Comparison of ENCODE assay signal across 8 cellular contexts in genomic region chrX:63754141-63754859, GRCh38. TPM values are rescaled to one million over a fixed set of nuclear protein-coding genes. Genes with fewer than 3 reads are reported as not detected.
DNase-seq lines count a peak whose midpoint lies in the region; ATAC-seq and TF ChIP-seq lines count a peak whose summit lies in the region.

No MANE protein-coding gene starts in this region.

- peak overlapping the region; percentile 96 for H3K27ac Mint-ChIP-seq in activated naive CD4-positive, alpha-beta T cell treated with anti-CD3 and anti-CD28 coated beads for 36 hours

- peaks cover 32% of the 10 kb centered on the region for H3K4me1 Mint-ChIP-seq in activated naive CD4-positive, alpha-beta T cell treated with anti-CD3 and anti-CD28 coated beads for 36 hours (ENCODE audit: low read depth)

- TF ChIP-seq POLR2A in sigmoid colon (IDR thresholded peaks at IDR 0.05): no peak

- H3K4me1 ChIP-seq in heart right ventricle: peaks cover 0 to 30% (median 11%) of the 10 kb centered on the region in 9 donors
- peaks cover 0 to 37% (median 17%) of the 10 kb centered on the region in 4 donors for H3K4me1 ChIP-seq in sigmoid colon

- CTCF ChIA-PET in GM10248 (lab: Yijun Ruan, JAX): interaction anchor here (0.9 kb wide), 1 partner anchor 10 kb away, joined by 3 read pairs; no protein-coding TSS in a partner anchor
- CTCF ChIA-PET in activated naive CD4-positive, alpha-beta T cell treated with anti-CD3 and anti-CD28 coated beads for 36 hours (lab: Charles Lee): no interaction called here

- no peaks in the 10 kb centered on the region for H3K9me3 Mint-ChIP-seq in activated naive CD4-positive, alpha-beta T cell treated with anti-CD3 and anti-CD28 coated beads for 36 hours

- POLR2A ChIA-PET in GM10248 (lab: Yijun Ruan, JAX): interaction anchor here (0.6 to 1.1 kb wide), 3 partner anchors 9 to 52 kb away, joined by 3 to 7 read pairs (median 3); no protein-coding TSS in a partner anchor

- H3K36me3 Mint-ChIP-seq in activated naive CD4-positive, alpha-beta T cell treated with anti-CD3 and anti-CD28 coated beads for 36 hours (ENCODE audit: low read depth): peaks cover 1% of the 10 kb centered on the region

- peak; percentile 31 to 70 (median 66) for ATAC-seq in heart right ventricle
- ATAC-seq in GM18520 (IDR thresholded peaks at IDR 0.05; ENCODE audit: unreplicated experiment): no peak

- H3K27ac ChIP-seq in heart right ventricle: peak overlapping the region; percentile 42 to 95 (median 88)
- H3K27ac ChIP-seq in sigmoid colon: peak overlapping the region; percentile 87 to 91 (median 91)

- WGBS in heart right ventricle, 2 donors: 1% methylated on average over 21 to 25 of the region's 25 CpGs
- 0 to 1% methylated on average over 25 of the region's 25 CpGs for WGBS in sigmoid colon, 2 donors

- peak overlapping the region; percentile 90 for H3K4me3 Mint-ChIP-seq in activated naive CD4-positive, alpha-beta T cell treated with anti-CD3 and anti-CD28 coated beads for 36 hours

- intact Hi-C loops in activated naive CD4-positive, alpha-beta T cell treated with anti-CD3 and anti-CD28 coated beads for 36 hours (cut with micrococcal nuclease): loop anchor here (2.0 to 10.0 kb wide), 6 partner anchors 193 to 1841 kb away; partner anchors contain the start of genes AMER1, LAS1L, SPIN4 and ZC3H12B
- intact Hi-C loops in heart right ventricle (cut with DNase I) (loop anchor here in 4 of 10 donors (5.0 to 10.0 kb wide), 4 partner anchors 37 to 453 kb away; partner anchors contain the start of gene AMER1 (in 2 of the 4)), sigmoid colon (cut with DNase I) (loop anchor here (10.0 kb wide), 1 partner anchor 451 kb away; the partner anchor contains the start of gene AMER1)

- TF ChIP-seq EP300 in sigmoid colon (IDR thresholded peaks at IDR 0.05): no peak

- no peaks in the 10 kb centered on the region for H3K9me3 ChIP-seq in heart right ventricle
- H3K9me3 ChIP-seq in sigmoid colon: no peaks in the 10 kb centered on the region

- no peaks in the 10 kb centered on the region for H3K27me3 Mint-ChIP-seq in activated naive CD4-positive, alpha-beta T cell treated with anti-CD3 and anti-CD28 coated beads for 36 hours (ENCODE audit: low read depth)

- H3K36me3 ChIP-seq in heart right ventricle: no peaks in the 10 kb centered on the region
- no peaks in the 10 kb centered on the region for H3K36me3 ChIP-seq in sigmoid colon

- H3K27me3 ChIP-seq in heart right ventricle (peaks cover 0 to 10% (median 0%) of the 10 kb centered on the region in 7 donors), sigmoid colon (no peaks in the 10 kb centered on the region)

- H3K4me3 ChIP-seq in heart right ventricle (peak overlapping the region; percentile 40 to 82 (median 65)), sigmoid colon (peak overlapping the region; percentile 50 to 61 (median 58))

- DNase-seq in GM10248 (ENCODE audit: extremely low spot score) (peak; percentile 14), HCEC 1CT (peak; percentile 6), NCI-H460 (ENCODE audit: extremely low read depth, low read depth) (peak; percentile 0), heart right ventricle (no peak), sigmoid colon (no peak), epidermal melanocyte (ENCODE audit: insufficient read length, low spot score) (no peak)
- peak; percentile 32 for DNase-seq in activated naive CD4-positive, alpha-beta T cell treated with anti-CD3 and anti-CD28 coated beads for 36 hours

- TF ChIP-seq CTCF in GM10248 (IDR thresholded peaks at IDR 0.05; ENCODE audit: control extremely low read depth, extremely low read depth, low read depth, missing control alignments): no peak
- TF ChIP-seq CTCF in heart right ventricle (IDR thresholded peaks at IDR 0.05): no peak
- no peak for TF ChIP-seq CTCF in sigmoid colon (IDR thresholded peaks at IDR 0.05)

RNA-seq across cellular contexts. Expression of gene ARHGEF9, which starts 30.7 kb away (rescaled TPM):
- 12.2 and 13.8 TPM in 2 replicates for total RNA-seq in NCI-H460 (2014; rRNA removed; shearing (Covaris generic))
- 13.6 and 18.6 TPM in 2 replicates for polyA plus RNA-seq in NCI-H460 (2014; cell fraction: nucleus; rRNA removed)
- 10 to 100 TPM; 12.8 to 15.0 TPM for total RNA-seq in activated naive CD4-positive, alpha-beta T cell treated with anti-CD3 and anti-CD28 coated beads for 36 hours
- total RNA-seq in heart right ventricle: 10 to 100 TPM; 28.4 to 63.2 (median 46.9) TPM
- 10 to 100 TPM in 1 of 2 donors, 1 to 10 TPM in 1; 8.6 to 44.2 TPM for polyA plus RNA-seq in heart right ventricle
- total RNA-seq in sigmoid colon: 10 to 100 TPM; 28.8 to 46.8 (median 32.2) TPM
- polyA plus RNA-seq in sigmoid colon: 10 to 100 TPM in 1 of 3 donors, 1 to 10 TPM in 2; 7.6 to 14.7 (median 8.4) TPM

Comparison
In these comparisons a context has a peak if more than half of its experiments do, and no peak if none do; other contexts are left out.
1. DNase-seq: peak in GM10248 (single experiment), HCEC 1CT (single experiment), NCI-H460 (single experiment) and activated naive CD4-positive, alpha-beta T cell treated with anti-CD3 and anti-CD28 coated beads for 36 hours (single experiment); none in heart right ventricle (0 of 2), sigmoid colon (single experiment) and epidermal melanocyte (single experiment).